Comparison of ENCODE assay signal across 9 cellular contexts in genomic region chr11:65291613-65292012, GRCh38. TPM values are rescaled to one million over a fixed set of nuclear protein-coding genes. Genes with fewer than 3 reads are reported as not detected.
A peak's percentile ranks its signal among the peaks of the same experiment; 100 is the strongest.
DNase-seq lines count a peak whose midpoint lies in the region; ATAC-seq, FAIRE-seq and TF ChIP-seq lines count a peak whose summit lies in the region.
"Had no signal": no experiment of that assay in that cellular context is flagged by ENCODE, and none has a peak within 500 bp of the region (broad histone marks: within the 10 kb centered on the region; RNA-seq: fewer than 3 reads in every experiment).

No MANE protein-coding gene starts in this region.

- no peak for TF ChIP-seq RAD21 in HCT116 (IDR thresholded peaks at IDR 0.05; ENCODE audit: low read depth)

- H3F3A ChIP-seq in MM.1S (ENCODE audit: insufficient read depth, low read length): no peaks in the 10 kb centered on the region

- H3K36me3 ChIP-seq in HCT116 (ENCODE audit: control insufficient read depth in 1 of 2, insufficient read depth in 2 of 2, low read length in 2 of 2) (peaks cover 25 to 82% of the 10 kb centered on the region in 2 experiments; a peak in 3 of 4 replicates), kidney (ENCODE audit: control insufficient read depth in 1 of 2, insufficient read depth in 2 of 2, low read length in 2 of 2) (peaks cover 0 to 12% of the 10 kb centered on the region in 2 donors), spleen (peaks cover 3 to 100% (median 54%) of the 10 kb centered on the region in 6 donors), MM.1S (replicated peaks; ENCODE audit: insufficient read depth, low read length) (peaks cover 9% of the 10 kb centered on the region; the same call in 1 of the 2 replicates)

- DNase-seq in HCT116 (ENCODE audit: low read depth, low spot score): no peak
- DNase-seq in astrocyte of the spinal cord (ENCODE audit: low read depth, low spot score): peak; percentile 67
- no peak for DNase-seq in kidney
- no peak for DNase-seq in spleen
- no peak for DNase-seq in lower leg skin (ENCODE audit: low spot score in 2 of 2)
- DNase-seq in MM.1S: no peak
- DNase-seq in NK-92 treated with Interleukin-12 subunit alpha and Interleukin-12 subunit beta, amount 100 ng/mL, for 24 hours (lab: John Stamatoyannopoulos, UW): no peak

- H3K9me3 ChIP-seq in HCT116 (ENCODE audit: control insufficient read depth in 1 of 2, insufficient read depth in 1 of 2, low read depth in 1 of 2, low read length in 2 of 2) (no peaks in the 10 kb centered on the region), kidney (ENCODE audit: control insufficient read depth in 1 of 2, low read length in 2 of 2) (no peaks in the 10 kb centered on the region), spleen (no peaks in the 10 kb centered on the region), MM.1S (replicated peaks; ENCODE audit: insufficient read depth, low read length) (no peaks in the 10 kb centered on the region)

- TF ChIP-seq POLR2A in HCT116 (IDR thresholded peaks at IDR 0.05; ENCODE audit: borderline replicate concordance, extremely low read depth, insufficient read depth, insufficient read length) (no peak), spleen (IDR thresholded peaks at IDR 0.05) (no peak), lower leg skin (IDR thresholded peaks at IDR 0.05) (no peak)

- intact Hi-C loops in HCT116 (cut with micrococcal nuclease): no loop called here
- intact Hi-C loops in kidney (cut with DNase I): no loop called here
- intact Hi-C loops in spleen (cut with DNase I; ENCODE audit: low total_unique reads): no loop called here
- intact Hi-C loops in lower leg skin (cut with DNase I; ENCODE audit: low total_unique reads): no loop called here

- H3K9ac ChIP-seq in HCT116 (ENCODE audit: low read length): no peak overlapping the region
- peak overlapping the region in 1 of 2 donors; percentile 73 for H3K9ac ChIP-seq in kidney (ENCODE audit: low read length in 2 of 2)
- H3K9ac ChIP-seq in MM.1S (ENCODE audit: low read length): no peak overlapping the region

- H2AFZ ChIP-seq in HCT116 (ENCODE audit: low read depth, low read length, poor library complexity, severe bottlenecking): no peak overlapping the region
- no peak overlapping the region for H2AFZ ChIP-seq in MM.1S (ENCODE audit: low read length)

- in situ Hi-C loops in astrocyte of the spinal cord (cut with HindIII; ENCODE audit: low sequenced_read_pairs): no loop called here

- TF ChIP-seq CTCF in HCT116 (IDR thresholded peaks at IDR 0.05 in 2 of 3, conservative IDR thresholded peaks at IDR 0.05 in 1 of 3; ENCODE audit: borderline replicate concordance in 1 of 3, insufficient read depth in 1 of 3, low read depth in 2 of 3, low read length in 2 of 3): no peak
- no peak for TF ChIP-seq CTCF in astrocyte of the spinal cord (IDR thresholded peaks at IDR 0.05; ENCODE audit: low read depth, low read length)
- no peak for TF ChIP-seq CTCF in kidney (IDR thresholded peaks at IDR 0.05; ENCODE audit: borderline replicate concordance, extremely low read depth, insufficient read depth)
- TF ChIP-seq CTCF in spleen (IDR thresholded peaks at IDR 0.05 in 8 of 11, conservative IDR thresholded peaks at IDR 0.05 in 3 of 11): no peak
- TF ChIP-seq CTCF in lower leg skin (IDR thresholded peaks at IDR 0.05): no peak
- TF ChIP-seq CTCF in MM.1S (IDR thresholded peaks at IDR 0.05; ENCODE audit: low read length): no peak

- H3K4me3 ChIP-seq in HCT116 (replicated peaks in 1 of 2; ENCODE audit: low read depth in 1 of 2, low read length in 2 of 2): no peak overlapping the region
- H3K4me3 ChIP-seq in astrocyte of the spinal cord (ENCODE audit: low read depth, low read length): no peak overlapping the region
- no peak overlapping the region for H3K4me3 ChIP-seq in kidney (ENCODE audit: low read length in 2 of 2)
- peak overlapping the region in 1 of 8 donors; percentile 35 for H3K4me3 ChIP-seq in spleen
- H3K4me3 ChIP-seq in lower leg skin (ENCODE audit: low read depth, poor library complexity, severe bottlenecking): no peak overlapping the region
- H3K4me3 ChIP-seq in MM.1S (ENCODE audit: low read length): no peak overlapping the region

- no peak for FAIRE-seq in kidney (lab: Jason Lieb, UNC)
- FAIRE-seq: TTC549 had no signal

- BruUV-seq in HCT116 (replicated peaks; lab: Mats Ljungman, UMichigan): no TSS peak

- POLR2A ChIA-PET in HCT116 (lab: Charles Lee): no interaction called here

- H3K27me3 ChIP-seq in HCT116 (ENCODE audit: insufficient read depth, low read length): no peaks in the 10 kb centered on the region
- H3K27me3 ChIP-seq in spleen (replicated peaks in 1 of 7): no peaks in the 10 kb centered on the region
- no peaks in the 10 kb centered on the region for H3K27me3 ChIP-seq in MM.1S (replicated peaks; ENCODE audit: insufficient read depth, low read length)

- H3K27ac ChIP-seq in HCT116 (ENCODE audit: low read depth, low read length): no peak overlapping the region
- H3K27ac ChIP-seq in kidney (ENCODE audit: low read depth in 2 of 2, low read length in 2 of 2): peak overlapping the region; percentile 89 to 92
- peak overlapping the region; percentile 65 to 95 (median 88) for H3K27ac ChIP-seq in spleen
- H3K27ac ChIP-seq in MM.1S (ENCODE audit: low read length): no peak overlapping the region

- ATAC-seq in HCT116: peak; percentile 30; the same call in 1 of the 2 replicates
- no peak for ATAC-seq in GM18909 (IDR thresholded peaks at IDR 0.05; ENCODE audit: poor library complexity, unreplicated experiment)

- RAD21 ChIA-PET in HCT116 (lab: Charles Lee; ENCODE audit: low non-redundant PET in 1 of 2, low total read pairs in 2 of 2, uncharacterized antibody in 2 of 2, unreplicated experiment in 2 of 2): no interaction called here

- no peaks in the 10 kb centered on the region for H3K9me2 ChIP-seq in HCT116 (ENCODE audit: insufficient read depth)
- H3K9me2 ChIP-seq in MM.1S (replicated peaks; ENCODE audit: insufficient read depth, low read length): no peaks in the 10 kb centered on the region

- H3K4me1 ChIP-seq in HCT116 (ENCODE audit: control insufficient read depth in 1 of 2, insufficient read depth in 2 of 2, low read length in 2 of 2) (peaks cover 5 to 10% of the 10 kb centered on the region in 2 experiments; a peak in 2 of 4 replicates), kidney (ENCODE audit: control insufficient read depth in 1 of 2, insufficient read depth in 1 of 2, low read depth in 1 of 2, low read length in 2 of 2) (peaks cover 0 to 23% of the 10 kb centered on the region in 2 donors), spleen (peaks cover 12 to 83% (median 53%) of the 10 kb centered on the region in 6 donors), MM.1S (ENCODE audit: low read length) (no peaks in the 10 kb centered on the region)

- H3K79me2 ChIP-seq in HCT116 (ENCODE audit: insufficient read depth, low read length): no peaks in the 10 kb centered on the region
- no peaks in the 10 kb centered on the region for H3K79me2 ChIP-seq in MM.1S (ENCODE audit: low read length)

- CTCF ChIA-PET in HCT116 (lab: Charles Lee): no interaction called here

- WGBS in spleen, 5 donors: 55 to 79% (median 59%) methylated on average over 5 of the region's 5 CpGs
- WGBS in lower leg skin, 2 donors: 51 to 62% methylated on average over 5 of the region's 5 CpGs

- H3K4me2 ChIP-seq in HCT116 (ENCODE audit: low read length) (no peak overlapping the region; the same call in 1 of the 2 replicates), MM.1S (ENCODE audit: low read depth, low read length) (no peak overlapping the region)

- H4K20me1 ChIP-seq in HCT116 (ENCODE audit: insufficient read depth) (no peaks in the 10 kb centered on the region), MM.1S (ENCODE audit: insufficient read depth, low read length) (no peaks in the 10 kb centered on the region)

TF ChIP-seq in HCT116, 20 proteins besides CTCF, POLR2A, EP300 and RAD21 (continues in another document):
- TF ChIP-seq TCF7L2 (IDR thresholded peaks at IDR 0.05; ENCODE audit: borderline replicate concordance, extremely low read depth, insufficient read depth, insufficient read length) (no peak), EGR1 (IDR thresholded peaks at IDR 0.05; ENCODE audit: low read depth) (no peak), CBX3 (IDR thresholded peaks at IDR 0.05; ENCODE audit: low read depth) (no peak), ELF1 (IDR thresholded peaks at IDR 0.05; ENCODE audit: borderline replicate concordance, low read depth) (no peak), EZH2phosphoT487 (IDR thresholded peaks at IDR 0.05; ENCODE audit: borderline replicate concordance) (no peak)

RNA-seq across cellular contexts. Expression of gene CDC42EP2, which starts 23.1 kb away (rescaled TPM):
- total RNA-seq in HCT116 (2021; ENCODE audit: unreplicated experiment) (15.4 TPM), kidney (13.7 TPM), spleen (10 to 100 TPM; 14.5 to 48.0 (median 26.4) TPM), lower leg skin (1 to 10 TPM in 3 of 4 donors, not detected in 1; 2.5 to 4.2 (median 3.4) TPM)
- polyA plus RNA-seq in HCT116 (2012): 17.2 and 20.4 TPM in 2 replicates
- polyA plus RNA-seq in kidney (ENCODE audit: insufficient read depth, low read depth, low replicate concordance) (19.4 TPM), spleen (10 to 100 TPM in 1 of 3 donors, 1 to 10 TPM in 2; 4.2 to 13.4 (median 7.1) TPM)

RNA-seq across cellular contexts. Expression of gene POLA2, which starts 29.9 kb away (rescaled TPM):
- total RNA-seq in HCT116 (2021; ENCODE audit: unreplicated experiment): 20.0 TPM
- 14.1 and 17.3 TPM in 2 replicates for polyA plus RNA-seq in HCT116 (2012)
- total RNA-seq in kidney: 6.5 TPM
- polyA plus RNA-seq in kidney (ENCODE audit: insufficient read depth, low read depth, low replicate concordance): 13.6 TPM
- total RNA-seq in spleen: 10 to 100 TPM; 10.6 to 25.9 (median 19.1) TPM
- 10 to 100 TPM in 2 of 3 donors, 1 to 10 TPM in 1; 9.0 to 12.2 (median 10.7) TPM for polyA plus RNA-seq in spleen
- 10 to 100 TPM in 1 of 4 donors, 1 to 10 TPM in 3; 6.7 to 11.2 (median 7.6) TPM for total RNA-seq in lower leg skin

RNA-seq across cellular contexts. Expression of gene DPF2, which starts 42.0 kb away (rescaled TPM):
- total RNA-seq in HCT116 (2021; ENCODE audit: unreplicated experiment) (72.0 TPM), kidney (58.5 TPM), spleen (10 to 100 TPM; 35.7 to 67.0 (median 51.5) TPM), lower leg skin (10 to 100 TPM; 20.6 to 36.4 (median 26.1) TPM)
- polyA plus RNA-seq in HCT116 (2012): 57.3 and 62.2 TPM in 2 replicates
- polyA plus RNA-seq in kidney (ENCODE audit: insufficient read depth, low read depth, low replicate concordance) (25.9 TPM), spleen (10 to 100 TPM; 20.5 to 27.2 (median 24.3) TPM)

Comparison
In these comparisons a context has a peak if more than half of its experiments do, and no peak if none do; other contexts are left out.
1. H3K27ac ChIP-seq: peak in kidney (2 of 2) and spleen (8 of 8); none in HCT116 (single experiment) and MM.1S (single experiment).